ENCODE assay signal across 9 cellular contexts in genomic region chr20:51386586-51386985, GRCh38.
DNase-seq lines count a peak whose midpoint lies in the region.
"Had no signal": no experiment of that assay in that cellular context is flagged by ENCODE, and none has a peak within 500 bp of the region (broad histone marks: within the 10 kb centered on the region; RNA-seq: fewer than 3 reads in every experiment).

No MANE protein-coding gene starts in this region.

- peaks cover 47% of the 10 kb centered on the region for H3K4me1 Mint-ChIP-seq in T-helper 2 cell treated with Interferon-gamma antibody and Interleukin-4, amounts not matched to agents 5 μg/mL and 100 μg/mL, for 36 hours (ENCODE audit: low read depth)
- peaks cover 38% of the 10 kb centered on the region for H3K4me1 Mint-ChIP-seq in activated naive CD8-positive, alpha-beta T cell (ENCODE audit: low read depth)

- H3K9me3 Mint-ChIP-seq in T-helper 2 cell treated with Interferon-gamma antibody and Interleukin-4, amounts not matched to agents 5 μg/mL and 100 μg/mL, for 36 hours: no peaks in the 10 kb centered on the region
- H3K9me3 Mint-ChIP-seq in activated naive CD8-positive, alpha-beta T cell (ENCODE audit: low read depth): no peaks in the 10 kb centered on the region
- H3K9me3 Mint-ChIP-seq: neural progenitor cell had no signal

- H3K27me3 Mint-ChIP-seq in T-helper 2 cell treated with Interferon-gamma antibody and Interleukin-4, amounts not matched to agents 5 μg/mL and 100 μg/mL, for 36 hours (ENCODE audit: low read depth): no peaks in the 10 kb centered on the region
- no peaks in the 10 kb centered on the region for H3K27me3 Mint-ChIP-seq in activated naive CD8-positive, alpha-beta T cell

- H3K36me3 Mint-ChIP-seq in T-helper 2 cell treated with Interferon-gamma antibody and Interleukin-4, amounts not matched to agents 5 μg/mL and 100 μg/mL, for 36 hours (ENCODE audit: low read depth): peaks cover 46% of the 10 kb centered on the region
- H3K36me3 Mint-ChIP-seq in activated naive CD8-positive, alpha-beta T cell: peaks cover 17% of the 10 kb centered on the region
- H3K36me3 Mint-ChIP-seq: neural progenitor cell had no signal

- no peak overlapping the region for H3K27ac Mint-ChIP-seq in T-helper 2 cell treated with Interferon-gamma antibody and Interleukin-4, amounts not matched to agents 5 μg/mL and 100 μg/mL, for 36 hours
- peak overlapping the region; percentile 30 for H3K27ac Mint-ChIP-seq in activated naive CD8-positive, alpha-beta T cell
- H3K27ac Mint-ChIP-seq: neural progenitor cell had no signal

- DNase-seq in activated naive CD4-positive, alpha-beta T cell treated with Interleukin-2 at 50 U/mL for 16 hours: peak; percentile 59
- no peak for DNase-seq in activated naive CD4-positive, alpha-beta T cell treated with anti-CD3 and anti-CD28 coated beads, Interleukin-2, amount 50 U/mL, for 16 hours
- peak; percentile 44 for DNase-seq in T-helper 2 cell treated with Interferon-gamma antibody and Interleukin-4, amounts not matched to agents 5 μg/mL and 100 μg/mL, for 36 hours (ENCODE audit: low spot score)
- DNase-seq in stimulated activated CD8-positive, alpha-beta memory T cell treated with anti-CD3 and anti-CD28 coated beads, Interleukin-4, amount 100 ng/mL, for 48 hours: peak; percentile 59
- DNase-seq in NCI-H1417 (lab: John Stamatoyannopoulos, UW): no peak
- no peak for DNase-seq in HT-29 (ENCODE audit: low spot score)
- no peak for DNase-seq in NCI-H1436 (lab: John Stamatoyannopoulos, UW)

- no peak overlapping the region for H3K4me3 Mint-ChIP-seq in T-helper 2 cell treated with Interferon-gamma antibody and Interleukin-4, amounts not matched to agents 5 μg/mL and 100 μg/mL, for 36 hours
- H3K4me3 Mint-ChIP-seq in activated naive CD8-positive, alpha-beta T cell: no peak overlapping the region
- H3K4me3 Mint-ChIP-seq: neural progenitor cell had no signal

Comparison
In these comparisons a context has a peak if more than half of its experiments do, and no peak if none do; other contexts are left out.
1. DNase-seq: peak in activated naive CD4-positive, alpha-beta T cell treated with Interleukin-2 at 50 U/mL for 16 hours (single experiment), T-helper 2 cell treated with Interferon-gamma antibody and Interleukin-4, amounts not matched to agents 5 μg/mL and 100 μg/mL, for 36 hours (single experiment) and stimulated activated CD8-positive, alpha-beta memory T cell treated with anti-CD3 and anti-CD28 coated beads, Interleukin-4, amount 100 ng/mL, for 48 hours (single experiment); none in activated naive CD4-positive, alpha-beta T cell treated with anti-CD3 and anti-CD28 coated beads, Interleukin-2, amount 50 U/mL, for 16 hours (single experiment), NCI-H1417 (0 of 3), HT-29 (single experiment) and NCI-H1436 (single experiment).